In the genomic region with DNA sequence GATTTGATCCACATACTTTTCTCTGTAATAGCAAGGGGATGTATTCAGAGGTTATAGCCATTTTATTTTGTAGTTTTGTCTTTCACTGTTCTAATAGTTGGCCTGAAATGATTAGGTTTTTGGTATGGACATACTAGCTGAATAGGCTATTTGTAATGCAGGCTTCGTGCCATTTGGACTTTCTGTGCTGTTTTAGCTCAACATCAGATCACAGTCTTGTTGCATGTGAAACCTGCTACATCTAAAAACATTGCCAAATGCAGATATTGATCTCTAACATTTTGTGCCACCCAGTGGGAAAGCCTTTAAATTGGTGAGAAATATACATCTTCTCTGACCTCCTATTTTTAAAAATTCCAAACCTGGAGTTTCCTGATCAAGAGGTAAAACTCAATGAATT, we compare ENCODE assay signal across 31 cellular contexts.
DNase-seq lines count a peak whose midpoint lies in the region; ATAC-seq, FAIRE-seq and TF ChIP-seq lines count a peak whose summit lies in the region.
"Had no signal": no experiment of that assay in that cellular context is flagged by ENCODE, and none has a peak within 500 bp of the region (broad histone marks: within the 10 kb centered on the region; RNA-seq: fewer than 3 reads in every experiment).

No MANE protein-coding gene starts in this region.

- H3K9ac ChIP-seq in HepG2 (ENCODE audit: insufficient read depth, low read depth, low read length) = no peak overlapping the region
- H3K9ac ChIP-seq: BLaER1; BLaER1 treated with 17β-estradiol and CSF1 and Interleukin-3, amounts not matched to agents 10 nM and 100 nM had no signal

- H2AFZ ChIP-seq in HepG2 (ENCODE audit: low read length) = no peak overlapping the region

- no peaks in the 10 kb centered on the region for H3K79me2 ChIP-seq in HepG2 (ENCODE audit: insufficient read depth, low read length)

- in situ Hi-C loops in HepG2 (cut with HindIII; ENCODE audit: extremely low pct_ligation_motif_present, low pct_unique_long_range_greater_than_20kb) = loop anchor here (5.0 kb wide), 1 partner anchor 222 kb away; no protein-coding TSS in a partner anchor

- H3K9me3 ChIP-seq in right lobe of liver (no peaks in the 10 kb centered on the region), HepG2 (ENCODE audit: low read length) (no peaks in the 10 kb centered on the region)
- H3K9me3 ChIP-seq: A549; BE2C; BLaER1; BLaER1 treated with 17β-estradiol and CSF1 and Interleukin-3, amounts not matched to agents 10 nM and 100 nM; Caco-2 had no signal

- FAIRE-seq in HepG2 (lab: Jason Lieb, UNC) = no peak
- peak; percentile 66 for FAIRE-seq in D721Med (lab: Jason Lieb, UNC)
- FAIRE-seq: A549 had no signal

- H3K36me3 ChIP-seq in right lobe of liver = no peaks in the 10 kb centered on the region
- no peaks in the 10 kb centered on the region for H3K36me3 ChIP-seq in HepG2 (replicated peaks in 1 of 2; ENCODE audit: control insufficient read depth in 1 of 2, insufficient read depth in 2 of 2, low read length in 2 of 2)
- H3K36me3 ChIP-seq: BE2C; BLaER1; BLaER1 treated with 17β-estradiol and CSF1 and Interleukin-3, amounts not matched to agents 10 nM and 100 nM had no signal

- no peaks in the 10 kb centered on the region for H4K20me1 ChIP-seq in HepG2 (ENCODE audit: insufficient read depth, low read length)
- H4K20me1 ChIP-seq: BLaER1; BLaER1 treated with 17β-estradiol and CSF1 and Interleukin-3, amounts not matched to agents 10 nM and 100 nM had no signal

- WGBS in right lobe of liver (ENCODE audit: insufficient coverage, low coverage, low lambda C conversion rate, missing lambda C conversion rate) = 23% methylated on average over 1 of the region's 1 CpG
- 29% methylated on average over 1 of the region's 1 CpG for WGBS in HepG2 (ENCODE audit: low lambda C conversion rate)

- no peak overlapping the region for H3K4me3 ChIP-seq in right lobe of liver
- H3K4me3 ChIP-seq in HepG2 (replicated peaks in 1 of 3; ENCODE audit: insufficient read depth in 1 of 3, low read depth in 2 of 3, low read length in 3 of 3) = no peak overlapping the region
- H3K4me3 ChIP-seq: A549; BLaER1; BLaER1 treated with 17β-estradiol and CSF1 and Interleukin-3, amounts not matched to agents 10 nM and 100 nM had no signal

- no peak for TF ChIP-seq CTCF in right lobe of liver (IDR thresholded peaks at IDR 0.05)
- TF ChIP-seq CTCF in HepG2 (CRISPR knock-in tag; IDR thresholded peaks at IDR 0.05) = no peak
- TF ChIP-seq CTCF in D721Med (IDR thresholded peaks at IDR 0.05; ENCODE audit: insufficient read depth, missing control alignments) = no peak

- H3K27me3 ChIP-seq in right lobe of liver (no peaks in the 10 kb centered on the region), HepG2 (ENCODE audit: control insufficient read depth in 1 of 2, insufficient read depth in 2 of 2, low read length in 2 of 2) (no peaks in the 10 kb centered on the region)
- H3K27me3 ChIP-seq: BE2C; BLaER1; BLaER1 treated with 17β-estradiol and CSF1 and Interleukin-3, amounts not matched to agents 10 nM and 100 nM had no signal

- BruUV-seq in HepG2 (replicated peaks; lab: Mats Ljungman, UMichigan) = no TSS peak

- TF ChIP-seq RAD21 in HepG2 (CRISPR knock-in tag; IDR thresholded peaks at IDR 0.05) = no peak

- DNase-seq in right lobe of liver (no peak), HepG2 (ENCODE audit: low spot score) (no peak), D721Med (ENCODE audit: insufficient read length, low spot score) (no peak), left lobe of liver (ENCODE audit: low spot score) (no peak), GOT3 (lab: John Stamatoyannopoulos, UW) (no peak)
- no peak for DNase-seq in stimulated activated naive CD4-positive, alpha-beta T cell (lab: John Stamatoyannopoulos, UW)
- DNase-seq: 8988T; ACHN; AML-193; BE2C; C1 segment of cervical spinal cord; Caco-2; Calu3; CD4-positive, alpha-beta memory T cell; CD4-positive, alpha-beta T cell; CD4-positive, CD25-positive, alpha-beta regulatory T cell; CD8-positive, alpha-beta memory T cell; CD8-positive, alpha-beta T cell; COR-L47; DMS 273 treated with DMSO at 0.1 percent for 48 hours; DMS153; DMS53; DMS79; DMS79 treated with DMSO at 0.1 percent for 48 hours; DND-41; EL had no signal

- no peak for TF ChIP-seq POLR2A in right lobe of liver (IDR thresholded peaks at IDR 0.05)
- TF ChIP-seq POLR2A in HepG2 (IDR thresholded peaks at IDR 0.05; ENCODE audit: insufficient read depth in 1 of 2, low read depth in 2 of 2, low read length in 2 of 2) = no peak

- POLR2A ChIA-PET in HepG2 (lab: Yijun Ruan, JAX) = no interaction called here

- H3K27ac ChIP-seq in right lobe of liver (no peak overlapping the region), HepG2 (ENCODE audit: extremely low read length, insufficient read depth, low read length) (no peak overlapping the region)
- H3K27ac ChIP-seq: 22Rv1; A549; BLaER1; BLaER1 treated with 17β-estradiol and CSF1 and Interleukin-3, amounts not matched to agents 10 nM and 100 nM; C4-2B had no signal

- intact Hi-C loops in right lobe of liver (cut with DNase I) = loop anchor here in 1 of 2 donors (10.0 kb wide), 1 partner anchor 220 kb away; the partner anchor contains the start of gene CARMIL1
- intact Hi-C loops in HepG2 (cut with micrococcal nuclease; ENCODE audit: unreplicated experiment) = no loop called here

- CTCF ChIA-PET in HepG2 (lab: Yijun Ruan, JAX; ENCODE audit: low intra/inter-chr PET ratio, low total read pairs) = no interaction called here

- H3K4me2 ChIP-seq in HepG2 (ENCODE audit: low read depth, low read length) = no peak overlapping the region
- H3K4me2 ChIP-seq: A549; BLaER1; BLaER1 treated with 17β-estradiol and CSF1 and Interleukin-3, amounts not matched to agents 10 nM and 100 nM had no signal

- no peak for TF ChIP-seq EP300 in HepG2 (IDR thresholded peaks at IDR 0.05; ENCODE audit: low read depth in 2 of 2, low read length in 2 of 2)
- TF ChIP-seq EP300 in HepG2 (CRISPR knock-in tag; IDR thresholded peaks at IDR 0.05; ENCODE audit: borderline replicate concordance) = no peak

- ATAC-seq in right lobe of liver (peak in 3 of 4 donors; percentile 54 to 58 (median 56)), HepG2 (no peak), left lobe of liver (peak; percentile 49)
- ATAC-seq: A549; CD8-positive, alpha-beta T cell had no signal

- H3K4me1 ChIP-seq in right lobe of liver = no peaks in the 10 kb centered on the region
- H3K4me1 ChIP-seq in HepG2 (ENCODE audit: insufficient read depth, low read length) = no peaks in the 10 kb centered on the region
- H3K4me1 ChIP-seq: BLaER1 had no signal

TF ChIP-seq in HepG2, 621 proteins besides CTCF, POLR2A, EP300 and RAD21 (continues in another document):
- TF ChIP-seq MTA1 (CRISPR knock-in tag; IDR thresholded peaks at IDR 0.05; ENCODE audit: borderline replicate concordance) (no peak), ZSCAN12 (CRISPR knock-in tag; IDR thresholded peaks at IDR 0.05) (no peak), ZNF30 (CRISPR knock-in tag; IDR thresholded peaks at IDR 0.05) (no peak), ZNF891 (CRISPR knock-in tag; IDR thresholded peaks at IDR 0.05) (no peak), HDAC6 (IDR thresholded peaks at IDR 0.05; ENCODE audit: low read depth, low read length) (no peak)
- TF ChIP-seq, protein P1, sequence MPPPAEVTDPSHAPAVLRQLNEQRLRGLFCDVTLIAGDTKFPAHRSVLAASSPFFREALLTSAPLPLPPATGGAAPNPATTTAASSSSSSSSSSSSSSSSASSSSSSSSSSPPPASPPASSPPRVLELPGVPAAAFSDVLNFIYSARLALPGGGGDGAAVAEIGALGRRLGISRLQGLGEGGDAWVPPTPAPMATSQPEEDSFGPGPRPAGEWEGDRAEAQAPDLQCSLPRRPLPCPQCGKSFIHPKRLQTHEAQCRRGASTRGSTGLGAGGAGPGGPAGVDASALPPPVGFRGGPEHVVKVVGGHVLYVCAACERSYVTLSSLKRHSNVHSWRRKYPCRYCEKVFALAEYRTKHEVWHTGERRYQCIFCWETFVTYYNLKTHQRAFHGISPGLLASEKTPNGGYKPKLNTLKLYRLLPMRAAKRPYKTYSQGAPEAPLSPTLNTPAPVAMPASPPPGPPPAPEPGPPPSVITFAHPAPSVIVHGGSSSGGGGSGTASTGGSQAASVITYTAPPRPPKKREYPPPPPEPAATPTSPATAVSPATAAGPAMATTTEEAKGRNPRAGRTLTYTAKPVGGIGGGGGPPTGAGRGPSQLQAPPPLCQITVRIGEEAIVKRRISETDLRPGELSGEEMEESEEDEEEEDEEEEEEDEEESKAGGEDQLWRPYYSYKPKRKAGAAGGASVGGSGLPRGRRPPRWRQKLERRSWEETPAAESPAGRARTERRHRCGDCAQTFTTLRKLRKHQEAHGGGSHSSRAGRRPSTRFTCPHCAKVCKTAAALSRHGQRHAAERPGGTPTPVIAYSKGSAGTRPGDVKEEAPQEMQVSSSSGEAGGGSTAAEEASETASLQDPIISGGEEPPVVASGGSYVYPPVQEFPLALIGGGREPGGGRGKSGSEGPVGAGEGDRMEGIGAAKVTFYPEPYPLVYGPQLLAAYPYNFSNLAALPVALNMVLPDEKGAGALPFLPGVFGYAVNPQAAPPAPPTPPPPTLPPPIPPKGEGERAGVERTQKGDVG (CRISPR knock-in tag; IDR thresholded peaks at IDR 0.05; ENCODE audit: borderline replicate concordance) = no peak
- TF ChIP-seq, protein P2, sequence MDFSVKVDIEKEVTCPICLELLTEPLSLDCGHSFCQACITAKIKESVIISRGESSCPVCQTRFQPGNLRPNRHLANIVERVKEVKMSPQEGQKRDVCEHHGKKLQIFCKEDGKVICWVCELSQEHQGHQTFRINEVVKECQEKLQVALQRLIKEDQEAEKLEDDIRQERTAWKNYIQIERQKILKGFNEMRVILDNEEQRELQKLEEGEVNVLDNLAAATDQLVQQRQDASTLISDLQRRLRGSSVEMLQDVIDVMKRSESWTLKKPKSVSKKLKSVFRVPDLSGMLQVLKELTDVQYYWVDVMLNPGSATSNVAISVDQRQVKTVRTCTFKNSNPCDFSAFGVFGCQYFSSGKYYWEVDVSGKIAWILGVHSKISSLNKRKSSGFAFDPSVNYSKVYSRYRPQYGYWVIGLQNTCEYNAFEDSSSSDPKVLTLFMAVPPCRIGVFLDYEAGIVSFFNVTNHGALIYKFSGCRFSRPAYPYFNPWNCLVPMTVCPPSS (IDR thresholded peaks at IDR 0.05) = no peak
- TF ChIP-seq, protein P3, sequence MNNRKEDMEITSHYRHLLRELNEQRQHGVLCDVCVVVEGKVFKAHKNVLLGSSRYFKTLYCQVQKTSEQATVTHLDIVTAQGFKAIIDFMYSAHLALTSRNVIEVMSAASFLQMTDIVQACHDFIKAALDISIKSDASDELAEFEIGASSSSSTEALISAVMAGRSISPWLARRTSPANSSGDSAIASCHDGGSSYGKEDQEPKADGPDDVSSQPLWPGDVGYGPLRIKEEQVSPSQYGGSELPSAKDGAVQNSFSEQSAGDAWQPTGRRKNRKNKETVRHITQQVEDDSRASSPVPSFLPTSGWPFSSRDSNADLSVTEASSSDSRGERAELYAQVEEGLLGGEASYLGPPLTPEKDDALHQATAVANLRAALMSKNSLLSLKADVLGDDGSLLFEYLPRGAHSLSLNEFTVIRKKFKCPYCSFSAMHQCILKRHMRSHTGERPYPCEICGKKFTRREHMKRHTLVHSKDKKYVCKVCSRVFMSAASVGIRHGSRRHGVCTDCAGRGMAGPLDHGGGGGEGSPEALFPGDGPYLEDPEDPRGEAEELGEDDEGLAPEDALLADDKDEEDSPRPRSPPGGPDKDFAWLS (CRISPR knock-in tag; IDR thresholded peaks at IDR 0.05; ENCODE audit: borderline replicate concordance) = no peak
